ENCODE assay signal across 19 cellular contexts in genomic region chr4:57405359-57405758, GRCh38.
DNase-seq lines count a peak whose midpoint lies in the region; ATAC-seq and TF ChIP-seq lines count a peak whose summit lies in the region.
"Had no signal": no experiment of that assay in that cellular context is flagged by ENCODE, and none has a peak within 500 bp of the region (broad histone marks: within the 10 kb centered on the region; RNA-seq: fewer than 3 reads in every experiment).

No MANE protein-coding gene starts in this region.

- H3K36me3 ChIP-seq in GM23248 (ENCODE audit: low read depth) (no peaks in the 10 kb centered on the region), SK-N-MC (ENCODE audit: insufficient read depth, low read length) (no peaks in the 10 kb centered on the region), body of pancreas (replicated peaks in 1 of 2; ENCODE audit: insufficient read depth in 1 of 2, low read depth in 2 of 2) (no peaks in the 10 kb centered on the region)
- H3K36me3 ChIP-seq: SJSA1, spleen, tibial nerve had no signal

- intact Hi-C loops in body of pancreas (cut with DNase I), result no loop called here

- no peak for TF ChIP-seq CTCF in fibroblast of pulmonary artery (IDR thresholded peaks at IDR 0.05; ENCODE audit: low read length, missing control alignments)
- no peak for TF ChIP-seq CTCF in body of pancreas (IDR thresholded peaks at IDR 0.05)
- no peak for TF ChIP-seq CTCF in osteocyte (IDR thresholded peaks at IDR 0.05)

- DNase-seq in A172 (ENCODE audit: low spot score) (peak; percentile 60), GM23248 (peak; percentile 86), SK-N-MC (ENCODE audit: low read depth, low spot score) (peak; percentile 40), fibroblast of pulmonary artery (ENCODE audit: low read depth) (peak; percentile 3), NCI-H510A treated with DMSO at 0.1 percent for 48 hours (lab: John Stamatoyannopoulos, UW) (no peak), body of pancreas (no peak), medulla oblongata (ENCODE audit: extremely low spot score) (no peak), osteocyte (ENCODE audit: extremely low spot score, unreplicated experiment) (no peak)
- DNase-seq: activated CD4-positive, alpha-beta T cell treated with anti-CD3 and anti-CD28 coated beads for 4 hours; cortex of kidney; glutamatergic neuron; MM.1S; naive thymus-derived CD8-positive, alpha-beta T cell; NCI-H187; psoas muscle; spleen had no signal

- in situ Hi-C loops in GM23248 (cut with MboI), result loop anchor here (25.0 kb wide), 1 partner anchor 368 kb away; no protein-coding TSS in a partner anchor

- 6 to 18% methylated on average over 2 of the region's 2 CpGs for WGBS in GM23248 (ENCODE audit: low coverage in 1 of 2, low lambda C conversion rate in 2 of 2, missing lambda C conversion rate in 2 of 2), 2 experiments
- 42 to 59% methylated on average over 2 of the region's 2 CpGs for WGBS in body of pancreas, 2 donors

- H3K4me3 ChIP-seq in GM23248, result no peak overlapping the region
- H3K4me3 ChIP-seq in SK-N-MC, result no peak overlapping the region
- no peak overlapping the region for H3K4me3 ChIP-seq in fibroblast of pulmonary artery (replicated peaks; ENCODE audit: low read depth, low read length)
- H3K4me3 ChIP-seq in body of pancreas, result no peak overlapping the region
- H3K4me3 ChIP-seq: psoas muscle, SJSA1, spleen, tibial nerve had no signal

- H3K9me3 ChIP-seq in GM23248 (ENCODE audit: low read depth) (no peaks in the 10 kb centered on the region), SK-N-MC (ENCODE audit: low read depth, low read length) (no peaks in the 10 kb centered on the region), body of pancreas (no peaks in the 10 kb centered on the region)
- H3K9me3 ChIP-seq: SJSA1 had no signal

- H3K4me1 Mint-ChIP-seq in osteocyte (ENCODE audit: unreplicated experiment), result peaks cover 12% of the 10 kb centered on the region
- H3K4me1 Mint-ChIP-seq: naive thymus-derived CD8-positive, alpha-beta T cell; stimulated activated effector memory CD8-positive, alpha-beta T cell treated with anti-CD3 and anti-CD28 coated beads, Interleukin-12 subunit alpha, Interleukin-12 subunit beta, amount 100 ng/mL, for 72 hours had no signal

- H3K27me3 ChIP-seq in GM23248 (replicated peaks; ENCODE audit: insufficient read depth), result no peaks in the 10 kb centered on the region
- no peaks in the 10 kb centered on the region for H3K27me3 ChIP-seq in body of pancreas
- H3K27me3 ChIP-seq: tibial nerve had no signal

- no peaks in the 10 kb centered on the region for H3K79me2 ChIP-seq in GM23248 (ENCODE audit: insufficient read depth)

- no peak overlapping the region for H3K27ac Mint-ChIP-seq in osteocyte (ENCODE audit: unreplicated experiment)
- H3K27ac Mint-ChIP-seq: naive thymus-derived CD8-positive, alpha-beta T cell; stimulated activated effector memory CD8-positive, alpha-beta T cell treated with anti-CD3 and anti-CD28 coated beads, Interleukin-12 subunit alpha, Interleukin-12 subunit beta, amount 100 ng/mL, for 72 hours had no signal

- no peak for ATAC-seq in body of pancreas
- ATAC-seq: naive thymus-derived CD8-positive, alpha-beta T cell; psoas muscle; stimulated activated effector memory CD8-positive, alpha-beta T cell treated with anti-CD3 and anti-CD28 coated beads, Interleukin-12 subunit alpha, Interleukin-12 subunit beta, amount 100 ng/mL, for 72 hours had no signal

- peaks cover 3% of the 10 kb centered on the region for H3K27me3 Mint-ChIP-seq in osteocyte (ENCODE audit: unreplicated experiment)

- H3K9ac ChIP-seq in GM23248, result no peak overlapping the region
- no peak overlapping the region for H3K9ac ChIP-seq in SK-N-MC (ENCODE audit: insufficient read length)

- no peaks in the 10 kb centered on the region for H3K9me3 Mint-ChIP-seq in osteocyte (ENCODE audit: unreplicated experiment)

- H4K20me1 ChIP-seq in GM23248 (ENCODE audit: insufficient read depth), result no peaks in the 10 kb centered on the region

- H3K4me2 ChIP-seq in GM23248 (ENCODE audit: unreplicated experiment), result peak overlapping the region; percentile 45

- H3K4me1 ChIP-seq in GM23248 (ENCODE audit: insufficient read depth), result peaks cover 23% of the 10 kb centered on the region
- no peaks in the 10 kb centered on the region for H3K4me1 ChIP-seq in body of pancreas
- H3K4me1 ChIP-seq: psoas muscle, SJSA1, spleen had no signal

- TF ChIP-seq POLR2A in body of pancreas (IDR thresholded peaks at IDR 0.05), result no peak

- H3K27ac ChIP-seq in GM23248 (peak overlapping the region; percentile 46; the same call in 1 of the 2 replicates), SK-N-MC (no peak overlapping the region), body of pancreas (no peak overlapping the region)
- H3K27ac ChIP-seq: psoas muscle, SJSA1, spleen, tibial nerve had no signal

- no peak overlapping the region for H3K4me3 Mint-ChIP-seq in osteocyte (ENCODE audit: unreplicated experiment)
- H3K4me3 Mint-ChIP-seq: naive thymus-derived CD8-positive, alpha-beta T cell; stimulated activated effector memory CD8-positive, alpha-beta T cell treated with anti-CD3 and anti-CD28 coated beads, Interleukin-12 subunit alpha, Interleukin-12 subunit beta, amount 100 ng/mL, for 72 hours had no signal

- no peak overlapping the region for H2AFZ ChIP-seq in GM23248

- no peaks in the 10 kb centered on the region for H3K36me3 Mint-ChIP-seq in osteocyte (ENCODE audit: unreplicated experiment)
- H3K36me3 Mint-ChIP-seq: naive thymus-derived CD8-positive, alpha-beta T cell; stimulated activated effector memory CD8-positive, alpha-beta T cell treated with anti-CD3 and anti-CD28 coated beads, Interleukin-12 subunit alpha, Interleukin-12 subunit beta, amount 100 ng/mL, for 72 hours had no signal

- H3K9me2 ChIP-seq in GM23248 (ENCODE audit: insufficient read depth), result no peaks in the 10 kb centered on the region

- H3F3A ChIP-seq in GM23248 (ENCODE audit: insufficient read depth), result peaks cover 11% of the 10 kb centered on the region; the same call in 1 of the 2 replicates

Comparison
In these comparisons a context has a peak if more than half of its experiments do, and no peak if none do; other contexts are left out.
1. DNase-seq: peak in A172 (single experiment), GM23248 (single experiment), SK-N-MC (single experiment) and fibroblast of pulmonary artery (single experiment); none in NCI-H510A treated with DMSO at 0.1 percent for 48 hours (single experiment), body of pancreas (0 of 4), medulla oblongata (single experiment) and osteocyte (single experiment).